8 cellular contexts compared by ENCODE assay signal in genomic region chr21:35026617-35027557, GRCh38. TPM values are rescaled to one million over a fixed set of nuclear protein-coding genes. Genes with fewer than 3 reads are reported as not detected.
A peak's percentile ranks its signal among the peaks of the same experiment; 100 is the strongest.
DNase-seq lines count a peak whose midpoint lies in the region; ATAC-seq and TF ChIP-seq lines count a peak whose summit lies in the region.

No MANE protein-coding gene starts in this region.

- intact Hi-C loops in Panc1 (cut with micrococcal nuclease; ENCODE audit: unreplicated experiment) (no loop called here), gastrocnemius medialis (cut with DNase I; ENCODE audit: low total_unique reads) (no loop called here)

- no peaks in the 10 kb centered on the region for H3K27me3 ChIP-seq in Panc1 (ENCODE audit: control insufficient read depth, insufficient read depth, low read length)
- H3K27me3 ChIP-seq in right atrium auricular region = no peaks in the 10 kb centered on the region
- H3K27me3 ChIP-seq in gastrocnemius medialis = no peaks in the 10 kb centered on the region

- peak; percentile 55 for DNase-seq in GM13977 (ENCODE audit: low spot score)
- DNase-seq in Panc1 (ENCODE audit: low read depth, low spot score) = no peak
- peak; percentile 73 for DNase-seq in activated gamma-delta T cell treated with anti-CD3 and anti-CD28 coated beads, Interleukin-2, amount 50 U/mL, for 16 hours (ENCODE audit: low read depth)
- peak; percentile 62 for DNase-seq in right atrium auricular region (ENCODE audit: low spot score)
- DNase-seq in gastrocnemius medialis = peak in 1 of 2 donors; percentile 18
- DNase-seq in cortex of kidney (lab: John Stamatoyannopoulos, UW) = no peak

- peak; percentile 68 for ATAC-seq in HG02763 (IDR thresholded peaks at IDR 0.05; ENCODE audit: unreplicated experiment)
- ATAC-seq in Panc1 = peak; percentile 85
- peak; percentile 51 to 54 for ATAC-seq in gastrocnemius medialis
- ATAC-seq in HG02884 (IDR thresholded peaks at IDR 0.05; ENCODE audit: unreplicated experiment) = no peak

- TF ChIP-seq CTCF in GM13977 (IDR thresholded peaks at IDR 0.05; ENCODE audit: extremely low read depth, insufficient read depth, missing control alignments) = peak; percentile 25
- TF ChIP-seq CTCF in Panc1 (IDR thresholded peaks at IDR 0.05) = no peak
- no peak for TF ChIP-seq CTCF in right atrium auricular region (IDR thresholded peaks at IDR 0.05)
- TF ChIP-seq CTCF in gastrocnemius medialis (IDR thresholded peaks at IDR 0.05 in 4 of 5, conservative IDR thresholded peaks at IDR 0.05 in 1 of 5) = no peak

- no peak overlapping the region for H3K27ac ChIP-seq in Panc1 (ENCODE audit: low read length)
- peak overlapping the region in 1 of 2 donors; percentile 10 for H3K27ac ChIP-seq in right atrium auricular region
- H3K27ac ChIP-seq in gastrocnemius medialis = no peak overlapping the region

- H3K9me3 ChIP-seq in Panc1 (ENCODE audit: control insufficient read depth, insufficient read depth, low read depth, low read length) (no peaks in the 10 kb centered on the region), right atrium auricular region (no peaks in the 10 kb centered on the region), gastrocnemius medialis (no peaks in the 10 kb centered on the region)

- CTCF ChIA-PET in Panc1 (lab: Charles Lee) = interaction anchor here (0.5 to 0.6 kb wide), 2 partner anchors 14 to 113 kb away, joined by 3 to 12 read pairs; no protein-coding TSS in a partner anchor

- BruUV-seq in Panc1 (replicated peaks; lab: Mats Ljungman, UMichigan) = no TSS peak

- TF ChIP-seq POLR2A in gastrocnemius medialis (IDR thresholded peaks at IDR 0.05) = no peak

- H3K4me1 ChIP-seq in Panc1 (ENCODE audit: control insufficient read depth, insufficient read depth, low read length) (no peaks in the 10 kb centered on the region), right atrium auricular region (peaks cover 0 to 7% of the 10 kb centered on the region in 2 donors), gastrocnemius medialis (no peaks in the 10 kb centered on the region)

- in situ Hi-C loops in GM13977 (cut with MboI; ENCODE audit: low pct_unique_long_range_greater_than_20kb, low sequenced_read_pairs, unreplicated experiment) = no loop called here
- in situ Hi-C loops in Panc1 (cut with HindIII; ENCODE audit: low pct_unique_long_range_greater_than_20kb, low sequenced_read_pairs) = no loop called here
- in situ Hi-C loops in gastrocnemius medialis (cut with MboI; ENCODE audit: low sequenced_read_pairs in 4 of 4) = loop anchor here in 2 of 4 donors (25.0 kb wide), 2 partner anchors 240 to 265 kb away; no protein-coding TSS in a partner anchor

- POLR2A ChIA-PET in Panc1 (lab: Charles Lee) = no interaction called here

- no peaks in the 10 kb centered on the region for H3K36me3 ChIP-seq in Panc1 (ENCODE audit: control insufficient read depth, insufficient read depth, low read length)
- H3K36me3 ChIP-seq in right atrium auricular region = no peaks in the 10 kb centered on the region
- H3K36me3 ChIP-seq in gastrocnemius medialis = no peaks in the 10 kb centered on the region

- H3K4me3 ChIP-seq in Panc1 (ENCODE audit: low read depth in 2 of 2, low read length in 2 of 2) (peak overlapping the region; percentile 19 to 38), right atrium auricular region (peak overlapping the region in 1 of 2 donors; percentile 27), gastrocnemius medialis (peak overlapping the region in 3 of 4 donors; percentile 4 to 43 (median 21))

RNA-seq across cellular contexts. Expression of gene RUNX1, which starts 22.2 kb away (rescaled TPM):
- total RNA-seq in Panc1 (2021; ENCODE audit: unreplicated experiment) = 22.4 TPM
- 13.3 TPM for polyA plus RNA-seq in Panc1 (2012; ENCODE audit: insufficient read length)
- total RNA-seq in right atrium auricular region = 1 to 10 TPM; 3.8 to 7.6 TPM
- 10 to 100 TPM in 2 of 4 donors, 1 to 10 TPM in 2; 8.0 to 20.9 (median 10.6) TPM for total RNA-seq in gastrocnemius medialis

Comparison
In these comparisons a context has a peak if more than half of its experiments do, and no peak if none do; other contexts are left out.
1. DNase-seq: peak in GM13977 (single experiment), activated gamma-delta T cell treated with anti-CD3 and anti-CD28 coated beads, Interleukin-2, amount 50 U/mL, for 16 hours (single experiment) and right atrium auricular region (single experiment); none in Panc1 (single experiment) and cortex of kidney (single experiment).